ENCODE assay signal across 1 cellular context in genomic region chr3:32097768-32098167, GRCh38.
TF ChIP-seq lines count a peak whose summit lies in the region.

No MANE protein-coding gene starts in this region.

TF ChIP-seq in K562, 482 proteins besides CTCF, POLR2A, EP300 and RAD21 (continued from another document and continues in another):
- TF ChIP-seq CHD7 (IDR thresholded peaks at IDR 0.05; ENCODE audit: low read depth, low read length) (no peak), MGA (IDR thresholded peaks at IDR 0.05) (no peak), ID3 (CRISPR knock-in tag; IDR thresholded peaks at IDR 0.05) (no peak), ID3 (tag; IDR thresholded peaks at IDR 0.05) (no peak), ZNF766 (CRISPR knock-in tag; conservative IDR thresholded peaks at IDR 0.05) (no peak), EHMT2 (IDR thresholded peaks at IDR 0.05) (no peak), ZNF717 (CRISPR knock-in tag; IDR thresholded peaks at IDR 0.05) (no peak), BRF1 (IDR thresholded peaks at IDR 0.05; ENCODE audit: borderline replicate concordance, extremely low read depth, insufficient read length) (no peak), RHOXF2B (CRISPR knock-in tag; conservative IDR thresholded peaks at IDR 0.05) (no peak), NR2C2 (CRISPR knock-in tag; IDR thresholded peaks at IDR 0.05) (no peak), NR2C2 (tag; IDR thresholded peaks at IDR 0.05) (no peak), HNRNPH1 (optimal IDR thresholded peaks at IDR 0.05; ENCODE audit: low read depth, low read length) (no peak), PTBP1 (IDR thresholded peaks at IDR 0.05; ENCODE audit: low read depth, low read length) (no peak), AFF1 (IDR thresholded peaks at IDR 0.05; ENCODE audit: low read depth in 1 of 2, partially characterized antibody in 2 of 2) (no peak)
